1 cellular context compared by ENCODE assay signal in the genomic region with DNA sequence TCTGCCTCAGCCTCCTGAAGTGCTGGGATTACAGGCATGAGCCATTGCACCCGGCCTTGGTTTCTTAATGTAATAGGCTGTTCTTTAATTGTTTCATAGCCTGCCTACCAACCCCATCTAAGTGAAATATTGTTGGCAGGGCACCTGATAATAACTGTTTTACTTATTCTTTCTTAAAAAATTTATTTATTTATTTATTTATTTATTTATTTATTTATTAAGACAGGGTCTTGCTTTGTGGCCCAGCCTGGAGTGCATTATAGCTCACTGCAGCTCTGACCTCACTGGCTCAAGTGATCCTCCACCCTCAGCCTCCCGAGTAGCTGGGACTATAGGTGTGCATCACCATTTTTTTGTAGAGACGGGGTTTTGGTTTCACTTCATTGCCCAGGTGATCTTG.
TF ChIP-seq lines count a peak whose summit lies in the region.

No MANE protein-coding gene starts in this region.

TF ChIP-seq in HEK293, 187 proteins besides CTCF, POLR2A, EP300 and RAD21 (continued from another document):
- TF ChIP-seq, protein P1, sequence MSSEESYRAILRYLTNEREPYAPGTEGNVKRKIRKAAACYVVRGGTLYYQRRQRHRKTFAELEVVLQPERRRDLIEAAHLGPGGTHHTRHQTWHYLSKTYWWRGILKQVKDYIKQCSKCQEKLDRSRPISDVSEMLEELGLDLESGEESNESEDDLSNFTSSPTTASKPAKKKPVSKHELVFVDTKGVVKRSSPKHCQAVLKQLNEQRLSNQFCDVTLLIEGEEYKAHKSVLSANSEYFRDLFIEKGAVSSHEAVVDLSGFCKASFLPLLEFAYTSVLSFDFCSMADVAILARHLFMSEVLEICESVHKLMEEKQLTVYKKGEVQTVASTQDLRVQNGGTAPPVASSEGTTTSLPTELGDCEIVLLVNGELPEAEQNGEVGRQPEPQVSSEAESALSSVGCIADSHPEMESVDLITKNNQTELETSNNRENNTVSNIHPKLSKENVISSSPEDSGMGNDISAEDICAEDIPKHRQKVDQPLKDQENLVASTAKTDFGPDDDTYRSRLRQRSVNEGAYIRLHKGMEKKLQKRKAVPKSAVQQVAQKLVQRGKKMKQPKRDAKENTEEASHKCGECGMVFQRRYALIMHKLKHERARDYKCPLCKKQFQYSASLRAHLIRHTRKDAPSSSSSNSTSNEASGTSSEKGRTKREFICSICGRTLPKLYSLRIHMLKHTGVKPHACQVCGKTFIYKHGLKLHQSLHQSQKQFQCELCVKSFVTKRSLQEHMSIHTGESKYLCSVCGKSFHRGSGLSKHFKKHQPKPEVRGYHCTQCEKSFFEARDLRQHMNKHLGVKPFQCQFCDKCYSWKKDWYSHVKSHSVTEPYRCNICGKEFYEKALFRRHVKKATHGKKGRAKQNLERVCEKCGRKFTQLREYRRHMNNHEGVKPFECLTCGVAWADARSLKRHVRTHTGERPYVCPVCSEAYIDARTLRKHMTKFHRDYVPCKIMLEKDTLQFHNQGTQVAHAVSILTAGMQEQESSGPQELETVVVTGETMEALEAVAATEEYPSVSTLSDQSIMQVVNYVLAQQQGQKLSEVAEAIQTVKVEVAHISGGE (tag by site-specific recombination; conservative IDR thresholded peaks at IDR 0.05; ENCODE audit: low read depth) = peak; percentile 56
